11 cellular contexts compared by ENCODE assay signal in the genomic region with DNA sequence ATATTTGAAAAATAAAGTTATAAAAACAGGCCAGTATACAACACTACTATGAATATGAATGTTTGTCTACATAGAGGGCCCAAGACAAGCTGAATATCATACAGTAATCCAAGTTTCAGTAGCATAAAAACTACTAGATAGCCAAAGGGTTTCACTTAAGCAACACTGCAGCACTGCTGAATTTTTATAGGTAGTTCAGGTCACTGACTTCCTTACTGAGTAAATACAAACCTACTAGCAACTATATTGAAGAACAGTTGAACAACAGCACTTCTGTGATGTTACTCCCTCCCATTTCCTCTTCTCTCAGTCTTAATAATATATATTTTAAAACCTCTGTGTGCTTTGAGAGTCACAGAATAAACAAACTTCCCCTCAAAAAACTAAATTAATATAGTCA. TPM values are rescaled to one million over a fixed set of nuclear protein-coding genes. Genes with fewer than 3 reads are reported as not detected.
DNase-seq lines count a peak whose midpoint lies in the region; ATAC-seq and TF ChIP-seq lines count a peak whose summit lies in the region.
"Had no signal": no experiment of that assay in that cellular context is flagged by ENCODE, and none has a peak within 500 bp of the region (broad histone marks: within the 10 kb centered on the region; RNA-seq: fewer than 3 reads in every experiment).

No MANE protein-coding gene starts in this region.

- peaks cover 25% of the 10 kb centered on the region for H3K36me3 Mint-ChIP-seq in HFFc6 (ENCODE audit: low read depth)

- H3K27me3 Mint-ChIP-seq in HFFc6 (ENCODE audit: insufficient read depth) = no peaks in the 10 kb centered on the region

- no peak overlapping the region; the same call in 1 of the 2 replicates for H3K4me2 ChIP-seq in IMR-90 (ENCODE audit: low read depth, low read length)

- no peak overlapping the region for H3K9ac ChIP-seq in IMR-90 (ENCODE audit: low read depth, low read length)

- H3K36me3 ChIP-seq in IMR-90 (ENCODE audit: control insufficient read depth, insufficient read depth, low read length) (peaks cover 4% of the 10 kb centered on the region), right lobe of liver (no peaks in the 10 kb centered on the region)

- H4K91ac ChIP-seq in IMR-90 (ENCODE audit: insufficient read depth, low read depth, low read length) = no peak overlapping the region

- H4K20me1 ChIP-seq in IMR-90 (ENCODE audit: insufficient read depth, low read length) = no peaks in the 10 kb centered on the region

- no peak overlapping the region for H2BK5ac ChIP-seq in IMR-90 (ENCODE audit: low read depth, low read length, poor library complexity, severe bottlenecking)

- H3K27ac Mint-ChIP-seq in HFFc6 = no peak overlapping the region

- H3K27ac ChIP-seq in IMR-90 (ENCODE audit: insufficient read depth, low read length) = no peak overlapping the region
- peak overlapping the region; percentile 25 to 80 (median 53) for H3K27ac ChIP-seq in right lobe of liver

- no peak overlapping the region for H3K56ac ChIP-seq in IMR-90 (ENCODE audit: extremely low read depth, insufficient read depth, low read length)

- H3K27me3 ChIP-seq in IMR-90 (ENCODE audit: control insufficient read depth, insufficient read depth, low read length) (no peaks in the 10 kb centered on the region), right lobe of liver (no peaks in the 10 kb centered on the region)
- H3K27me3 ChIP-seq: ascending aorta had no signal

- H3K4ac ChIP-seq in IMR-90 (ENCODE audit: low read depth, low read length) = no peak overlapping the region

- H3K4me3 ChIP-seq in IMR-90 (ENCODE audit: insufficient read depth, low read depth, low read length) = no peak overlapping the region
- peak overlapping the region in 1 of 3 donors; percentile 45 for H3K4me3 ChIP-seq in right lobe of liver

- no peak overlapping the region for H3K18ac ChIP-seq in IMR-90 (ENCODE audit: low read depth, low read length)

- no peak overlapping the region for H3K23ac ChIP-seq in IMR-90 (ENCODE audit: low read depth, low read length)

- H2AK5ac ChIP-seq in IMR-90 (ENCODE audit: low read depth, low read length) = no peak overlapping the region

- H3K4me3 Mint-ChIP-seq in HFFc6 = no peak overlapping the region

- no peak overlapping the region for H3K14ac ChIP-seq in IMR-90 (replicated peaks; ENCODE audit: low read depth, low read length)

- H4K5ac ChIP-seq in IMR-90 (ENCODE audit: low read depth, low read length) = no peak overlapping the region

- H3K4me1 ChIP-seq in IMR-90 (ENCODE audit: control insufficient read depth, insufficient read depth, low read length) (peaks cover 3% of the 10 kb centered on the region; the same call in 1 of the 2 replicates), right lobe of liver (peaks cover 0 to 12% (median 2%) of the 10 kb centered on the region in 4 donors)

- TF ChIP-seq RAD21 in IMR-90 (IDR thresholded peaks at IDR 0.05; ENCODE audit: low read length) = no peak

- intact Hi-C loops in IMR-90 (cut with micrococcal nuclease) = no loop called here
- intact Hi-C loops in right lobe of liver (cut with DNase I) = no loop called here

- no peaks in the 10 kb centered on the region for H3K9me3 Mint-ChIP-seq in HFFc6

- BruUV-seq in IMR-90 (replicated peaks; lab: Mats Ljungman, UMichigan) = no TSS peak

- no peak overlapping the region for H2BK20ac ChIP-seq in IMR-90 (ENCODE audit: low read depth, low read length)

- dilution Hi-C loops in IMR-90 (cut with HindIII; ENCODE audit: low sequenced_read_pairs, unreplicated experiment) = no loop called here

- no peak overlapping the region for H4K8ac ChIP-seq in IMR-90 (ENCODE audit: low read depth in 2 of 2, low read length in 2 of 2)

- H2AK9ac ChIP-seq in IMR-90 (replicated peaks; ENCODE audit: low read depth, low read length, poor library complexity) = no peak overlapping the region

- H2AFZ ChIP-seq in IMR-90 (replicated peaks; ENCODE audit: low read length, poor library complexity) = no peak overlapping the region

- H3K79me1 ChIP-seq in IMR-90 (ENCODE audit: low read depth in 1 of 2, low read length in 2 of 2) = peaks cover 0 to 7% of the 10 kb centered on the region in 2 experiments; a peak in 1 of 4 replicates

- H2BK15ac ChIP-seq in IMR-90 (ENCODE audit: low read depth, low read length) = no peak overlapping the region

- in situ Hi-C loops in IMR-90 (cut with MboI; ENCODE audit: low sequenced_read_pairs) = no loop called here

- ATAC-seq in GM18499 (IDR thresholded peaks at IDR 0.05; ENCODE audit: insufficient read depth, unreplicated experiment) (peak; percentile 70), GM21737 (IDR thresholded peaks at IDR 0.05; ENCODE audit: unreplicated experiment) (peak; percentile 51), IMR-90 (ENCODE audit: low read depth) (peak; percentile 11; the same call in 1 of the 2 replicates), right lobe of liver (peak; percentile 85 to 91 (median 87))

- H3K4me1 Mint-ChIP-seq in HFFc6 (ENCODE audit: low read depth) = peaks cover 42% of the 10 kb centered on the region

- TF ChIP-seq CTCF in IMR-90 (conservative IDR thresholded peaks at IDR 0.05; ENCODE audit: low read depth, low read length) (no peak), right lobe of liver (IDR thresholded peaks at IDR 0.05) (no peak), HFFc6 (IDR thresholded peaks at IDR 0.05) (no peak)

- no peak for DNase-seq in IMR-90
- no peak for DNase-seq in right lobe of liver
- DNase-seq in NCI-H2171 treated with DMSO at 0.1 percent for 48 hours (lab: John Stamatoyannopoulos, UW) = no peak
- no peak for DNase-seq in HPDE6-E6E7 (ENCODE audit: extremely low spot score)
- DNase-seq in activated CD4-positive, CD25-positive, alpha-beta regulatory T cell treated with anti-CD3 and anti-CD28 coated beads, Interleukin-2, amount 50 U/mL, for 72 hours = no peak
- DNase-seq in HFFc6 = no peak
- DNase-seq: COR-L47; stimulated activated CD4-positive, alpha-beta T cell treated with anti-CD3 and anti-CD28 coated beads, Interleukin-4, amount 100 ng/mL, for 24 hours had no signal

- POLR2A ChIA-PET in IMR-90 (lab: Charles Lee; ENCODE audit: unreplicated experiment) = no interaction called here

- no peaks in the 10 kb centered on the region for H3K9me1 ChIP-seq in IMR-90 (ENCODE audit: insufficient read depth, low read length)

- TF ChIP-seq POLR2A in IMR-90 (IDR thresholded peaks at IDR 0.05; ENCODE audit: low read depth, low read length) (no peak), right lobe of liver (IDR thresholded peaks at IDR 0.05) (no peak)

- no peaks in the 10 kb centered on the region for H3K9me3 ChIP-seq in IMR-90 (ENCODE audit: control insufficient read depth, insufficient read depth, low read length)
- H3K9me3 ChIP-seq in right lobe of liver = no peaks in the 10 kb centered on the region
- H3K9me3 ChIP-seq: ascending aorta had no signal

- CTCF ChIA-PET in IMR-90 (lab: Yijun Ruan, JAX) = interaction anchor here (1.2 kb wide), 1 partner anchor 14 kb away, joined by 3 read pairs; no protein-coding TSS in a partner anchor

- H2BK120ac ChIP-seq in IMR-90 (ENCODE audit: low read depth, low read length) = no peak overlapping the region

TF ChIP-seq in IMR-90, 13 proteins besides CTCF, POLR2A, EP300 and RAD21:
- no peak for TF ChIP-seq SMC3 (IDR thresholded peaks at IDR 0.05; ENCODE audit: low read depth, low read length)
- TF ChIP-seq RFX5 (IDR thresholded peaks at IDR 0.05; ENCODE audit: low read depth, low read length) = no peak
- TF ChIP-seq BHLHE40 (IDR thresholded peaks at IDR 0.05; ENCODE audit: low read depth, low read length) = no peak
- no peak for TF ChIP-seq MXI1 (IDR thresholded peaks at IDR 0.05; ENCODE audit: borderline replicate concordance, low read depth, low read length)
- no peak for TF ChIP-seq CEBPB (IDR thresholded peaks at IDR 0.05; ENCODE audit: low read depth, low read length)
- no peak for TF ChIP-seq RCOR1 (IDR thresholded peaks at IDR 0.05; ENCODE audit: insufficient replicate concordance, low read length)
- TF ChIP-seq, protein P1, sequence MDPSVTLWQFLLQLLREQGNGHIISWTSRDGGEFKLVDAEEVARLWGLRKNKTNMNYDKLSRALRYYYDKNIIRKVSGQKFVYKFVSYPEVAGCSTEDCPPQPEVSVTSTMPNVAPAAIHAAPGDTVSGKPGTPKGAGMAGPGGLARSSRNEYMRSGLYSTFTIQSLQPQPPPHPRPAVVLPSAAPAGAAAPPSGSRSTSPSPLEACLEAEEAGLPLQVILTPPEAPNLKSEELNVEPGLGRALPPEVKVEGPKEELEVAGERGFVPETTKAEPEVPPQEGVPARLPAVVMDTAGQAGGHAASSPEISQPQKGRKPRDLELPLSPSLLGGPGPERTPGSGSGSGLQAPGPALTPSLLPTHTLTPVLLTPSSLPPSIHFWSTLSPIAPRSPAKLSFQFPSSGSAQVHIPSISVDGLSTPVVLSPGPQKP (IDR thresholded peaks at IDR 0.05; ENCODE audit: borderline replicate concordance, low read depth, low read length) = no peak
- TF ChIP-seq MAZ (IDR thresholded peaks at IDR 0.05; ENCODE audit: borderline replicate concordance, low read depth, low read length) = no peak
- TF ChIP-seq, protein P2, sequence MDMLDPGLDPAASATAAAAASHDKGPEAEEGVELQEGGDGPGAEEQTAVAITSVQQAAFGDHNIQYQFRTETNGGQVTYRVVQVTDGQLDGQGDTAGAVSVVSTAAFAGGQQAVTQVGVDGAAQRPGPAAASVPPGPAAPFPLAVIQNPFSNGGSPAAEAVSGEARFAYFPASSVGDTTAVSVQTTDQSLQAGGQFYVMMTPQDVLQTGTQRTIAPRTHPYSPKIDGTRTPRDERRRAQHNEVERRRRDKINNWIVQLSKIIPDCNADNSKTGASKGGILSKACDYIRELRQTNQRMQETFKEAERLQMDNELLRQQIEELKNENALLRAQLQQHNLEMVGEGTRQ (IDR thresholded peaks at IDR 0.05; ENCODE audit: low read depth, low read length) = no peak
- no peak for TF ChIP-seq MAFK (IDR thresholded peaks at IDR 0.05; ENCODE audit: low read depth, low read length)
- no peak for TF ChIP-seq FOS (IDR thresholded peaks at IDR 0.05; ENCODE audit: low read depth, low read length)
- TF ChIP-seq CHD1 (IDR thresholded peaks at IDR 0.05; ENCODE audit: low read depth, low read length) = no peak
- TF ChIP-seq NFE2L2 (IDR thresholded peaks at IDR 0.05; ENCODE audit: low read depth, low read length) = no peak

RNA-seq across cellular contexts. Expression of a gene that starts 42.7 kb away (rescaled TPM):
- total RNA-seq in IMR-90 (2012; rRNA removed) (41.9 and 60.4 TPM in 2 replicates), right lobe of liver (10 to 100 TPM; 11.0 to 16.8 (median 12.9) TPM)
- 16.0 and 16.7 TPM in 2 replicates for polyA plus RNA-seq in IMR-90 (2012; rRNA removed)
- polyA plus RNA-seq in IMR-90 (2012; cell fraction: cytosol; rRNA removed) = 2.1 and 5.9 TPM in 2 replicates
- 2.7 and 5.9 TPM in 2 replicates for polyA plus RNA-seq in IMR-90 (2012; cell fraction: nucleus; rRNA removed; ENCODE audit: low replicate concordance)
- 10 to 100 TPM; 37.6 to 47.6 (median 40.3) TPM for total RNA-seq in HFFc6 (2021; fragmentation: NEBNext Ultra II Directional; extraction: Animal tissue kit (Norgen Biotek cat#: 25700))

Comparison
In these comparisons a context has a peak if more than half of its experiments do, and no peak if none do; other contexts are left out.
1. ATAC-seq: peak in every context shown above with its lines; median percentile 87 in right lobe of liver; 70 in GM18499; 51 in GM21737; 11 in IMR-90.